In genomic region chr12:43744826-43745225, GRCh38 we compare ENCODE assay signal across 34 cellular contexts. TPM values are rescaled to one million over a fixed set of nuclear protein-coding genes. Genes with fewer than 3 reads are reported as not detected.
"Had no signal": no experiment of that assay in that cellular context is flagged by ENCODE, and none has a peak within 500 bp of the region (broad histone marks: within the 10 kb centered on the region; RNA-seq: fewer than 3 reads in every experiment).

No MANE protein-coding gene starts in this region.

- H3K9me3 ChIP-seq: adrenal gland, ascending aorta, body of pancreas, breast epithelium had no signal

- H3K27me3 ChIP-seq: adrenal gland, ascending aorta, body of pancreas, brain microvascular endothelial cell, breast epithelium, cardiac muscle cell had no signal

- H3K27ac ChIP-seq: adrenal gland, ascending aorta, body of pancreas, brain microvascular endothelial cell, breast epithelium, cardiac muscle cell had no signal

- H3K4me1 ChIP-seq: adrenal gland, ascending aorta, body of pancreas, breast epithelium had no signal

- H3K36me3 ChIP-seq: breast epithelium, cardiac muscle cell had no signal

- H3K4me3 ChIP-seq: adrenal gland, ascending aorta, body of pancreas, breast epithelium, cardiac muscle cell had no signal

- FAIRE-seq: astrocyte, bronchial epithelial cell had no signal

- DNase-seq: activated effector memory CD4-positive, alpha-beta T cell treated with anti-CD3 and anti-CD28 coated beads, Interleukin-2, amount 50 U/mL, for 16 hours; activated effector memory CD4-positive, alpha-beta T cell treated with Interleukin-2 at 50 U/mL for 16 hours; activated gamma-delta T cell; activated gamma-delta T cell treated with Interleukin-2 at 50 U/mL for 16 hours; activated naive CD4-positive, alpha-beta T cell; activated naive CD4-positive, alpha-beta T cell treated with anti-CD3 and anti-CD28 coated beads for 36 hours; activated naive CD4-positive, alpha-beta T cell treated with anti-CD3 and anti-CD28 coated beads, Interleukin-2, amount 10 ng/mL, durations not matched to agents 7 days and 5 days; activated naive CD4-positive, alpha-beta T cell treated with anti-CD3 and anti-CD28 coated beads, Interleukin-2, amount 50 U/mL, for 16 hours; activated naive CD4-positive, alpha-beta T cell treated with Interleukin-2 at 50 U/mL for 16 hours; activated naive CD8-positive, alpha-beta T cell treated with anti-CD3 and anti-CD28 coated beads for 36 hours; activated naive CD8-positive, alpha-beta T cell treated with anti-CD3 and anti-CD28 coated beads, Interleukin-2, amount 10 ng/mL, durations not matched to agents 7 days and 5 days; activated naive CD8-positive, alpha-beta T cell treated with anti-CD3 and anti-CD28 coated beads, Interleukin-2, amount 50 U/mL, for 24 hours; activated T-cell treated with anti-CD3 and anti-CD28 coated beads, Interleukin-2, amount 50 U/mL, for 1 hour; activated T-cell treated with anti-CD3 and anti-CD28 coated beads, Interleukin-2, amount 50 U/mL, for 24 hours; activated T-cell treated with anti-CD3 and anti-CD28 coated beads, Interleukin-2, amount 50 U/mL, for 4 hours; activated T-cell treated with anti-CD3 and anti-CD28 coated beads, Interleukin-2, amount 50 U/mL, for 48 hours; activated T-cell treated with anti-CD3 and anti-CD28 coated beads, Interleukin-2, amount 50 U/mL, for 72 hours; adrenal gland; amniotic stem cell; amygdala; anterior cingulate cortex; aorta; body of pancreas; brain microvascular endothelial cell; caudate nucleus; central memory CD4-positive, alpha-beta T cell; cerebellar nuclear complex had no signal

- ATAC-seq: activated naive CD4-positive, alpha-beta T cell treated with anti-CD3 and anti-CD28 coated beads, Interleukin-2, amount 50 U/mL, for 72 hours; activated naive CD8-positive, alpha-beta T cell treated with anti-CD3 and anti-CD28 coated beads, Interleukin-2, amount 50 U/mL, for 24 hours; activated T-cell treated with anti-CD3 and anti-CD28 coated beads, Interleukin-2, amount 50 U/mL, for 4 hours; activated T-cell treated with anti-CD3 and anti-CD28 coated beads, Interleukin-2, amount 50 U/mL, for 72 hours; activated T-helper 17 cell treated with anti-CD3 and anti-CD28 coated beads, Interleukin-2, amount 50 U/mL, for 72 hours; body of pancreas had no signal

RNA-seq across cellular contexts. Expression of gene PUS7L, which starts 13.8 kb away (rescaled TPM):
- total RNA-seq: cardiac muscle cell had no signal

RNA-seq across cellular contexts. Expression of gene IRAK4, which starts 13.9 kb away (rescaled TPM):
- total RNA-seq: cardiac muscle cell had no signal
- polyA plus RNA-seq: cardiac muscle cell had no signal
